13 cellular contexts compared by ENCODE assay signal in genomic region chr1:229434005-229434640, GRCh38. TPM values are rescaled to one million over a fixed set of nuclear protein-coding genes. Genes with fewer than 3 reads are reported as not detected.
A peak's percentile ranks its signal among the peaks of the same experiment; 100 is the strongest.
DNase-seq lines count a peak whose midpoint lies in the region; ATAC-seq and TF ChIP-seq lines count a peak whose summit lies in the region.
"Had no signal": no experiment of that assay in that cellular context is flagged by ENCODE, and none has a peak within 500 bp of the region (broad histone marks: within the 10 kb centered on the region; RNA-seq: fewer than 3 reads in every experiment).

Gene ACTA1 (minus strand): TSS chr1:229434094. CDS start chr1:229433115, 979 bp downstream.

- H3K9me3 ChIP-seq in left ventricle myocardium inferior (replicated peaks), result no peaks in the 10 kb centered on the region

- H3K4me3 ChIP-seq in left ventricle myocardium inferior, result peak within 1 kb of the TSS; percentile 60

- H3K4me1 ChIP-seq in left ventricle myocardium inferior, result peaks cover 63% of the 10 kb centered on the region

- H3K27me3 Mint-ChIP-seq in stimulated activated naive CD8-positive, alpha-beta T cell treated with anti-CD3 and anti-CD28 coated beads, Interleukin-15, amount 100 ng/mL, for 72 hours, result peaks cover 87% of the 10 kb centered on the region
- peaks cover 71% of the 10 kb centered on the region for H3K27me3 Mint-ChIP-seq in nephron (ENCODE audit: low read depth)

- intact Hi-C loops in left ventricle myocardium inferior (cut with micrococcal nuclease), result no loop called here

- DNase-seq in stimulated activated naive CD8-positive, alpha-beta T cell treated with anti-CD3 and anti-CD28 coated beads, Interleukin-15, amount 100 ng/mL, for 72 hours, result no peak
- no peak for DNase-seq in stimulated activated naive CD8-positive, alpha-beta T cell treated with anti-CD3 and anti-CD28 coated beads, Interleukin-15, Interleukin-2, amounts not matched to agents 100 U/mL and 50 U/mL, for 24 hours
- DNase-seq in left ventricle myocardium inferior (peak; percentile 46), NCI-H748 treated with DMSO at 0.1 percent for 48 hours (lab: John Stamatoyannopoulos, UW) (no peak), mucosa of gallbladder (ENCODE audit: low spot score) (no peak), G401 (ENCODE audit: low spot score) (no peak)
- DNase-seq: amniotic stem cell, DND-41, NCI-H526 treated with DMSO at 0.1 percent for 48 hours had no signal

- ATAC-seq in stimulated activated naive CD8-positive, alpha-beta T cell treated with anti-CD3 and anti-CD28 coated beads, Interleukin-15, amount 100 ng/mL, for 72 hours, result no peak
- ATAC-seq in stimulated activated naive CD8-positive, alpha-beta T cell treated with anti-CD3 and anti-CD28 coated beads, Interleukin-15, Interleukin-2, amounts not matched to agents 100 U/mL and 50 U/mL, for 24 hours, result no peak
- no peak for ATAC-seq in HG03457 (IDR thresholded peaks at IDR 0.05; ENCODE audit: unreplicated experiment)

- peaks cover 48% of the 10 kb centered on the region for H3K4me1 Mint-ChIP-seq in stimulated activated naive CD8-positive, alpha-beta T cell treated with anti-CD3 and anti-CD28 coated beads, Interleukin-15, amount 100 ng/mL, for 72 hours
- peaks cover 31% of the 10 kb centered on the region for H3K4me1 Mint-ChIP-seq in nephron

- in situ Hi-C loops in G401 (cut with HindIII; ENCODE audit: low sequenced_read_pairs), result no loop called here

- H3K36me3 ChIP-seq in left ventricle myocardium inferior, result no peaks in the 10 kb centered on the region

- peaks cover 60% of the 10 kb centered on the region for H3K27me3 ChIP-seq in left ventricle myocardium inferior (ENCODE audit: low read depth)

- H3K4me3 Mint-ChIP-seq in stimulated activated naive CD8-positive, alpha-beta T cell treated with anti-CD3 and anti-CD28 coated beads, Interleukin-15, amount 100 ng/mL, for 72 hours, result peak within 1 kb of the TSS; percentile 2 to 35
- H3K4me3 Mint-ChIP-seq in nephron, result peak within 1 kb of the TSS; percentile 61 to 81 (median 75)

- TF ChIP-seq CTCF in left ventricle myocardium inferior (IDR thresholded peaks at IDR 0.05; ENCODE audit: borderline replicate concordance) (no peak), nephron (IDR thresholded peaks at IDR 0.05; ENCODE audit: unreplicated experiment in 3 of 3) (no peak)

- peak within 1 kb of the TSS in 1 of 2 donors; percentile 30 for H3K27ac Mint-ChIP-seq in stimulated activated naive CD8-positive, alpha-beta T cell treated with anti-CD3 and anti-CD28 coated beads, Interleukin-15, amount 100 ng/mL, for 72 hours
- peak within 1 kb of the TSS in 2 of 3 experiments; percentile 62 to 79 for H3K27ac Mint-ChIP-seq in nephron

- H3K9me3 Mint-ChIP-seq in stimulated activated naive CD8-positive, alpha-beta T cell treated with anti-CD3 and anti-CD28 coated beads, Interleukin-15, amount 100 ng/mL, for 72 hours, result no peaks in the 10 kb centered on the region
- peaks cover 4% of the 10 kb centered on the region for H3K9me3 Mint-ChIP-seq in nephron

- H3K36me3 Mint-ChIP-seq in nephron (ENCODE audit: low read depth), result peaks cover 15% of the 10 kb centered on the region

- H3K27ac ChIP-seq in left ventricle myocardium inferior (replicated peaks), result peak within 1 kb of the TSS; percentile 74
- H3K27ac ChIP-seq: skin epidermis had no signal

RNA-seq across cellular contexts. Expression of gene ACTA1, which starts in this region (rescaled TPM):
- total RNA-seq in left ventricle myocardium inferior (7,565 TPM), mucosa of gallbladder (0.17 TPM)
- not detected in 2 replicates for total RNA-seq in G401 (2014; rRNA removed; shearing (Covaris generic))
- total RNA-seq: mesenteric fat pad had no signal

Comparison
In these comparisons a context has a peak if more than half of its experiments do, and no peak if none do; other contexts are left out.
1. RNA of gene ACTA1 (total RNA-seq): 7,565 TPM in left ventricle myocardium inferior (single experiment); 0.17 TPM in mucosa of gallbladder (single experiment) and not detected in G401; every median in the first group is over 1,000 times any median in the second.